ENCODE assay signal across 24 cellular contexts in the genomic region with DNA sequence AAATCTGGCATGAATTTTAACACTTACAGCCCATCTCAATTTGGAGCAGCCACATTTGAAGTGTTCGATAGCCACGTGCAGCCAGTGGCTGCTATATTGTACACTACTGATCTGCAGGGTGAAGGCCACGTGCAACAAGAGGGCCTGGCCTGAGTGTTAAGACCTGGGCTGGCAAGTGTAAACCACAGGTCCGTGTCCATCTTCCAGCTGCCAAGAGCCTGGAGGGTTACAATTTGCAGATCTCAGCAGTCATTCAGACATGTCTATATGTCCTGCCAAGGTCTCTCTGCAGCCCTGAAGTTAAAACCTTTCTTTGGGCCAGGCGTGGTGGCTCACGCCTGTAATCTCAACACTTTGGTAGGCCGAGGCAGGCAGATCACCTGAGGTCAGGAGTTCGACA. TPM values are rescaled to one million over a fixed set of nuclear protein-coding genes. Genes with fewer than 3 reads are reported as not detected.
DNase-seq lines count a peak whose midpoint lies in the region; ATAC-seq, FAIRE-seq and TF ChIP-seq lines count a peak whose summit lies in the region.
"Had no signal": no experiment of that assay in that cellular context is flagged by ENCODE, and none has a peak within 500 bp of the region (broad histone marks: within the 10 kb centered on the region; RNA-seq: fewer than 3 reads in every experiment).

No MANE protein-coding gene starts in this region.

- H3K27ac ChIP-seq in gastroesophageal sphincter = no peak overlapping the region
- H3K27ac ChIP-seq: 22Rv1; BLaER1 treated with 17β-estradiol and CSF1 and Interleukin-3, amounts not matched to agents 10 nM and 100 nM; GM23248 had no signal

- H3K27me3 Mint-ChIP-seq in chondrocyte (ENCODE audit: low read depth) = no peaks in the 10 kb centered on the region
- H3K27me3 Mint-ChIP-seq: CD4-positive, alpha-beta T cell had no signal

- H3K27ac Mint-ChIP-seq in chondrocyte (ENCODE audit: unreplicated experiment) = no peak overlapping the region
- H3K27ac Mint-ChIP-seq: CD14-positive monocyte; CD4-positive, alpha-beta T cell; CD8-positive, alpha-beta memory T cell had no signal

- TF ChIP-seq EP300 in gastroesophageal sphincter (IDR thresholded peaks at IDR 0.05) = no peak

- TF ChIP-seq POLR2A in gastroesophageal sphincter (IDR thresholded peaks at IDR 0.05) = no peak

- H3K4me1 ChIP-seq in gastroesophageal sphincter = no peaks in the 10 kb centered on the region
- H3K4me1 ChIP-seq: BE2C had no signal

- H3K36me3 ChIP-seq in gastroesophageal sphincter = no peaks in the 10 kb centered on the region
- H3K36me3 ChIP-seq: BE2C; BLaER1 treated with 17β-estradiol and CSF1 and Interleukin-3, amounts not matched to agents 10 nM and 100 nM had no signal

- H3K9me3 ChIP-seq in gastroesophageal sphincter = no peaks in the 10 kb centered on the region
- H3K9me3 ChIP-seq: BE2C; BLaER1 treated with 17β-estradiol and CSF1 and Interleukin-3, amounts not matched to agents 10 nM and 100 nM had no signal

- ATAC-seq in Right ventricle myocardium superior (ENCODE audit: poor library complexity) = no peak
- ATAC-seq in gastroesophageal sphincter = no peak

- 93% methylated on average over 3 of the region's 8 CpGs; no CpG with 5 or more reads in 1 of the 2 donors for WGBS in gastroesophageal sphincter (ENCODE audit: low coverage in 1 of 2), 2 donors

- TF ChIP-seq CTCF in chondrocyte (IDR thresholded peaks at IDR 0.05) (no peak), gastroesophageal sphincter (IDR thresholded peaks at IDR 0.05) (no peak)

- H3K4me3 ChIP-seq in gastroesophageal sphincter = no peak overlapping the region
- H3K4me3 ChIP-seq: BLaER1 treated with 17β-estradiol and CSF1 and Interleukin-3, amounts not matched to agents 10 nM and 100 nM; GM23248 had no signal

- H3K27me3 ChIP-seq in gastroesophageal sphincter = no peaks in the 10 kb centered on the region
- H3K27me3 ChIP-seq: BE2C; BLaER1 treated with 17β-estradiol and CSF1 and Interleukin-3, amounts not matched to agents 10 nM and 100 nM had no signal

- no peaks in the 10 kb centered on the region for H3K4me1 Mint-ChIP-seq in chondrocyte (ENCODE audit: low read depth)
- H3K4me1 Mint-ChIP-seq: CD14-positive monocyte; CD8-positive, alpha-beta memory T cell had no signal

- peak; percentile 63 for FAIRE-seq in HTR-8/SVneo (lab: Jason Lieb, UNC)
- FAIRE-seq: A204.1, G401.6, GM12892, H1 had no signal

- DNase-seq in cardiac septum (ENCODE audit: low spot score) = peak; percentile 55
- no peak for DNase-seq in Right ventricle myocardium superior
- DNase-seq in HTR-8/SVneo (ENCODE audit: insufficient read length, low spot score) = no peak
- DNase-seq in chondrocyte (ENCODE audit: low spot score) = peak; percentile 56
- DNase-seq in posterior vena cava (ENCODE audit: low spot score) = peak; percentile 37
- no peak for DNase-seq in T1000 (lab: John Stamatoyannopoulos, UW)
- no peak for DNase-seq in activated effector memory CD4-positive, alpha-beta T cell treated with anti-CD3 and anti-CD28 coated beads, Interleukin-2, amount 50 U/mL, for 16 hours
- DNase-seq: AML-193; BE2C; CD4-positive, alpha-beta T cell; CD8-positive, alpha-beta memory T cell; DMS153; DND-41; GM23248; H7; HCEC 1CT had no signal

- no peaks in the 10 kb centered on the region for H3K36me3 Mint-ChIP-seq in chondrocyte (ENCODE audit: low read depth)
- H3K36me3 Mint-ChIP-seq: CD14-positive monocyte had no signal

- intact Hi-C loops in cardiac septum (cut with DNase I) (no loop called here), Right ventricle myocardium superior (cut with DNase I) (no loop called here), posterior vena cava (cut with DNase I) (no loop called here)

- no peak overlapping the region for H3K4me3 Mint-ChIP-seq in chondrocyte (ENCODE audit: unreplicated experiment)
- H3K4me3 Mint-ChIP-seq: CD14-positive monocyte; CD4-positive, alpha-beta T cell; CD8-positive, alpha-beta memory T cell had no signal

- H3K9me3 Mint-ChIP-seq in chondrocyte (ENCODE audit: low read depth) = no peaks in the 10 kb centered on the region
- H3K9me3 Mint-ChIP-seq: CD14-positive monocyte; CD4-positive, alpha-beta T cell; CD8-positive, alpha-beta memory T cell had no signal

RNA-seq across cellular contexts. Expression of gene SGK2, which starts 14.1 kb away (rescaled TPM):
- 0.70 TPM for total RNA-seq in cardiac septum
- 0.38 TPM for total RNA-seq in Right ventricle myocardium superior
- 0.45 to 2.1 TPM (median 0.54 TPM) in 3 replicates for total RNA-seq in chondrocyte
- 1 to 10 TPM in 1 of 2 donors, under 1 TPM in 1; 0.76 to 1.3 TPM for total RNA-seq in posterior vena cava
- total RNA-seq in gastroesophageal sphincter = 1 to 10 TPM in 1 of 4 donors, under 1 TPM in 1, not detected in 2; 0.16 to 2.2 TPM
- total RNA-seq: GM23248, H1, H7 had no signal

RNA-seq across cellular contexts. Expression of gene IFT52, which starts 17.8 kb away (rescaled TPM):
- 10.2 TPM for total RNA-seq in cardiac septum
- 5.5 TPM for total RNA-seq in Right ventricle myocardium superior
- total RNA-seq in chondrocyte = 38.9 to 41.1 TPM (median 39.8 TPM) in 3 replicates
- 10 to 100 TPM; 26.7 to 30.1 TPM for total RNA-seq in posterior vena cava
- 10 to 100 TPM; 13.6 to 22.1 (median 16.7) TPM for total RNA-seq in gastroesophageal sphincter

Comparison
In these comparisons a context has a peak if more than half of its experiments do, and no peak if none do; other contexts are left out.
1. DNase-seq: peak in cardiac septum (single experiment), chondrocyte (single experiment) and posterior vena cava (single experiment); none in Right ventricle myocardium superior (single experiment), HTR-8/SVneo (single experiment), T1000 (single experiment) and activated effector memory CD4-positive, alpha-beta T cell treated with anti-CD3 and anti-CD28 coated beads, Interleukin-2, amount 50 U/mL, for 16 hours (single experiment).